Comparison of ENCODE assay signal across 8 cellular contexts in the genomic region with DNA sequence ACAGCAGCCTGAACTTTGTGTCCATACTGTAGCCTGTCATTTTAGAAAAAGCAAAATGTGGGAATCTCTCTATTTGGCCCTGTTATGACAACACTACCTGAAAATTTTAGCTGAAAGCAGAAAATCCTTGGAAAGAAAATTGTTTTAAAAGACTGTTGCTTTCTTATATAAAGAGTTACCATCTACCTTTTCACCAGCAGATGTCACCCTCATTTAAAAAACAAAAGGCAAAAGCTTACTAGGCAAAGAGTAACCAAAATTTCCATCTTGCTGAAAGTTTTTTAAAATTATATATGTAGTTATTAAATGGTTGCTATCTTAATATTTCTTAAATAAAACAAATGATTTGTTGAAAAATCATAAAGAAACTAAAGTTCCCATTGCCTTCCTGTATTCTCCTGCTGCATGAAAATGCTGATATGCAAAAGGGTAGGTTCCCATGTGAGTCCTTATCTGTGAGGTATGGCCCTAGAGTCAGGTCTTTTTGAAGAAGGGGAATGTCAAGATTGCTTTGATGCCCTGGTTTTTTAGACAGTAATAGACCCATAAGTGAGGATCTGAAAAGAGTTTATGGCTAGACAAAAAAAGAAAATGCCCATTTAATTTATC.
A peak's percentile ranks its signal among the peaks of the same experiment; 100 is the strongest.
DNase-seq lines count a peak whose midpoint lies in the region; ATAC-seq and TF ChIP-seq lines count a peak whose summit lies in the region.

No MANE protein-coding gene starts in this region.

- no peak overlapping the region for H3K9ac ChIP-seq in colonic mucosa (ENCODE audit: low read depth in 2 of 2, low read length in 2 of 2)
- no peak overlapping the region for H3K9ac ChIP-seq in neural cell (ENCODE audit: low read length)

- no peaks in the 10 kb centered on the region for H4K20me1 ChIP-seq in neural cell (ENCODE audit: insufficient read depth)

- H3K4me1 ChIP-seq in colonic mucosa: no peaks in the 10 kb centered on the region

- DNase-seq in G401 (ENCODE audit: low spot score) (peak; percentile 69), NCI-H69 (lab: John Stamatoyannopoulos, UW) (peak; percentile 41), colonic mucosa (no peak)

- H3K9me3 ChIP-seq in colonic mucosa: no peaks in the 10 kb centered on the region
- H3K9me3 ChIP-seq in neural cell (ENCODE audit: low read length): no peaks in the 10 kb centered on the region

- no peak overlapping the region for H3K4me2 ChIP-seq in neural cell (ENCODE audit: low read length)

- peaks cover 4% of the 10 kb centered on the region for H3K79me2 ChIP-seq in neural cell (replicated peaks; ENCODE audit: insufficient read depth, low read length)

- no peaks in the 10 kb centered on the region for H3K9me2 ChIP-seq in neural cell (ENCODE audit: insufficient read depth, low read length)

- H3K4me3 ChIP-seq in colonic mucosa (no peak overlapping the region), neural cell (ENCODE audit: low read length) (no peak overlapping the region)

- H3F3A ChIP-seq in neural cell (ENCODE audit: insufficient read depth, low read length, poor library complexity, severe bottlenecking): peaks cover 5% of the 10 kb centered on the region

- no peak for TF ChIP-seq EP300 in neural cell (conservative IDR thresholded peaks at IDR 0.05; ENCODE audit: poor library complexity, severe bottlenecking)

- H3K27ac ChIP-seq in 22Rv1: no peak overlapping the region
- no peak overlapping the region for H3K27ac ChIP-seq in colonic mucosa
- H3K27ac ChIP-seq in neural cell (ENCODE audit: low read length): no peak overlapping the region

- intact Hi-C loops in colonic mucosa (cut with DNase I): no loop called here

- H3K27me3 ChIP-seq in colonic mucosa (no peaks in the 10 kb centered on the region), neural cell (ENCODE audit: insufficient read depth, low read depth, low read length) (no peaks in the 10 kb centered on the region)

- no peak overlapping the region for H2AFZ ChIP-seq in neural cell (ENCODE audit: low read depth, low read length)

- TF ChIP-seq CTCF in 22Rv1 (IDR thresholded peaks at IDR 0.05) (peak; percentile 82), colonic mucosa (IDR thresholded peaks at IDR 0.05) (peak; percentile 42), neural cell (IDR thresholded peaks at IDR 0.05; ENCODE audit: poor library complexity, severe bottlenecking) (peak; percentile 67)

- H3K36me3 ChIP-seq in colonic mucosa (no peaks in the 10 kb centered on the region), neural cell (ENCODE audit: insufficient read depth, low read length) (peaks cover 8% of the 10 kb centered on the region)

- ATAC-seq in HG03460 (IDR thresholded peaks at IDR 0.05; ENCODE audit: unreplicated experiment) (no peak), GM21390 (IDR thresholded peaks at IDR 0.05; ENCODE audit: unreplicated experiment) (no peak), GM19351 (IDR thresholded peaks at IDR 0.05; ENCODE audit: unreplicated experiment) (no peak)

- TF ChIP-seq RAD21 in neural cell (conservative IDR thresholded peaks at IDR 0.05): peak; percentile 62

- in situ Hi-C loops in G401 (cut with HindIII; ENCODE audit: low sequenced_read_pairs): no loop called here

TF ChIP-seq in neural cell, 6 proteins besides CTCF, POLR2A, EP300 and RAD21:
- no peak for TF ChIP-seq POLR2AphosphoS5 (IDR thresholded peaks at IDR 0.05)
- TF ChIP-seq SMC3 (conservative IDR thresholded peaks at IDR 0.05; ENCODE audit: poor library complexity): peak; percentile 67
TF ChIP-seq in neural cell: peak in this region for 1.
